Comparison of ENCODE assay signal across 1 cellular context in genomic region chr3:141877911-141878310, GRCh38.
TF ChIP-seq lines count a peak whose summit lies in the region.

No MANE protein-coding gene starts in this region.

TF ChIP-seq in K562, 482 proteins besides CTCF, POLR2A, EP300 and RAD21 (continued from another document):
- TF ChIP-seq CBFA2T3 (IDR thresholded peaks at IDR 0.05) (peak; percentile 22; the same call in 1 of the 2 replicates), SNRNP70 (optimal IDR thresholded peaks at IDR 0.05; ENCODE audit: low read depth, low read length) (no peak), YY1 (IDR thresholded peaks at IDR 0.05; ENCODE audit: borderline replicate concordance in 1 of 3, control insufficient read depth in 1 of 3, extremely low read depth in 1 of 3, insufficient read depth in 3 of 3, insufficient read length in 1 of 3, insufficient replicate concordance in 2 of 3, low read depth in 1 of 3, low read length in 2 of 3) (peak in 1 of 3 experiments; percentile 53), GABPB1 (CRISPR knock-in tag; IDR thresholded peaks at IDR 0.05) (0 out of 2 replicates have a peak, but pooled peaks have one; percentile 23), KDM1A (IDR thresholded peaks at IDR 0.05) (peak; percentile 69 to 83), YBX1 (IDR thresholded peaks at IDR 0.05) (no peak), KAT8 (IDR thresholded peaks at IDR 0.05; ENCODE audit: low read depth) (0 out of 2 replicates have a peak, but pooled peaks have one; percentile 30), ZNF436 (CRISPR knock-in tag; IDR thresholded peaks at IDR 0.05) (no peak), NFIC (IDR thresholded peaks at IDR 0.05) (0 out of 2 replicates have a peak, but pooled peaks have one; percentile 4), MNT (conservative IDR thresholded peaks at IDR 0.05) (peak in 1 of 2 experiments; percentile 11; a peak in 1 of 4 replicates), RBM25 (IDR thresholded peaks at IDR 0.05; ENCODE audit: low read depth, low read length, severe bottlenecking) (peak; percentile 55), FOXM1 (IDR thresholded peaks at IDR 0.05; ENCODE audit: low read depth) (no peak), FOXM1 (CRISPR knock-in tag; IDR thresholded peaks at IDR 0.05; ENCODE audit: low read depth) (no peak), HDAC8 (tag; IDR thresholded peaks at IDR 0.05) (no peak)
- TF ChIP-seq, protein P1, sequence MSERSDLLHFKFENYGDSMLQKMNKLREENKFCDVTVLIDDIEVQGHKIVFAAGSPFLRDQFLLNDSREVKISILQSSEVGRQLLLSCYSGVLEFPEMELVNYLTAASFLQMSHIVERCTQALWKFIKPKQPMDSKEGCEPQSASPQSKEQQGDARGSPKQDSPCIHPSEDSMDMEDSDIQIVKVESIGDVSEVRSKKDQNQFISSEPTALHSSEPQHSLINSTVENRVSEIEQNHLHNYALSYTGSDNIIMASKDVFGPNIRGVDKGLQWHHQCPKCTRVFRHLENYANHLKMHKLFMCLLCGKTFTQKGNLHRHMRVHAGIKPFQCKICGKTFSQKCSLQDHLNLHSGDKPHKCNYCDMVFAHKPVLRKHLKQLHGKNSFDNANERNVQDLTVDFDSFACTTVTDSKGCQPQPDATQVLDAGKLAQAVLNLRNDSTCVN (CRISPR knock-in tag; IDR thresholded peaks at IDR 0.05): no peak
- TF ChIP-seq, protein P2, sequence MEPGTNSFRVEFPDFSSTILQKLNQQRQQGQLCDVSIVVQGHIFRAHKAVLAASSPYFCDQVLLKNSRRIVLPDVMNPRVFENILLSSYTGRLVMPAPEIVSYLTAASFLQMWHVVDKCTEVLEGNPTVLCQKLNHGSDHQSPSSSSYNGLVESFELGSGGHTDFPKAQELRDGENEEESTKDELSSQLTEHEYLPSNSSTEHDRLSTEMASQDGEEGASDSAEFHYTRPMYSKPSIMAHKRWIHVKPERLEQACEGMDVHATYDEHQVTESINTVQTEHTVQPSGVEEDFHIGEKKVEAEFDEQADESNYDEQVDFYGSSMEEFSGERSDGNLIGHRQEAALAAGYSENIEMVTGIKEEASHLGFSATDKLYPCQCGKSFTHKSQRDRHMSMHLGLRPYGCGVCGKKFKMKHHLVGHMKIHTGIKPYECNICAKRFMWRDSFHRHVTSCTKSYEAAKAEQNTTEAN (CRISPR knock-in tag; IDR thresholded peaks at IDR 0.05): no peak
